9 cellular contexts compared by ENCODE assay signal in the genomic region with DNA sequence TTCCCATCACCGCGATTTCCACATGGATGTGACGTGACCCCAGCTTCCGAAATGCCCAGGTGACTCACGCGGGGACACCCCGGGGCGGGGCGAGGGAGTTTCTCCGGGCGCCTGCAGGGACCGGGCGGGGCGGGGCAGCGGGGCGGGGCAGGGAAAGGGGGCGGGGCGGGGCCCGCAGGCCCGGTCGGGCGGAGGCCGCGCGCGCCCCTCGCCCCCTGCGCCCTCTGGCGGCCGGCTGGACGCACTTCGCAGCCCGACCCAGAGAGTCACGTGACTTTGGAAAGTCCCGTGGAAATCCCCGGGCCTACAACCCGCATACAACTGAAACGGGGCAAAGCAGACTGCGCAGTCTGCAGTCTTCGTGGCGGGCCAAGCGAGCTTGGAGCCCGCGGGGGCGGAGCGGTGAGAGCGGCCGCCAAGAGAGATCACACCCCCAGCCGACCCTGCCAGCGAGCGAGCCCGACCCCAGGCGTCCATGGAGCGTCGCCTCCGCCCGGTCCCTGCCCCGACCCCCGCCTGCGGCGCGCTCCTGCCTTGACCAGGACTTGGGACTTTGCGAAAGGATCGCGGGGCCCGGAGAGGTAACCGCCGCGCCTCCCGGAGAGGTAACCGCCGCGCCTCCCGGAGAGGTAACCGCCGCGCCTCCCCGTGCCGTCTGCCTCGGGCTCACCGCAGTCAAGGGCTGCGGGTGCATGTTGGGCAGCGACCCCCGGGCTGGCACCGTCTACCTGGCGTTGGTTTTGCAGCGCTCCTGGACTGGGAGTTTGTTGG. TPM values are rescaled to one million over a fixed set of nuclear protein-coding genes. Genes with fewer than 3 reads are reported as not detected.
DNase-seq lines count a peak whose midpoint lies in the region; ATAC-seq, FAIRE-seq and TF ChIP-seq lines count a peak whose summit lies in the region.
"Had no signal": no experiment of that assay in that cellular context is flagged by ENCODE, and none has a peak within 500 bp of the region (broad histone marks: within the 10 kb centered on the region; RNA-seq: fewer than 3 reads in every experiment).

A gene (plus strand): TSS at position 346 of the 771 bp plus-strand sequence. CDS start 3,969 bp downstream, outside the sequence.

- H3K9me3 ChIP-seq in keratinocyte (ENCODE audit: control insufficient read depth, low read depth, low read length), result no peaks in the 10 kb centered on the region

- peak within 1 kb of the TSS; percentile 98 for H3K27ac Mint-ChIP-seq in activated B cell treated with CpG ODN at 0.5 μM for 24 hours

- intact Hi-C loops in activated B cell treated with CpG ODN at 0.5 μM for 24 hours (cut with micrococcal nuclease), result loop anchor here (1.0 to 5.0 kb wide), 15 partner anchors 20 to 764 kb away; a partner anchor contains a TSS

- ATAC-seq in GM18870 (IDR thresholded peaks at IDR 0.05; ENCODE audit: unreplicated experiment) (peak; percentile 61), HG03108 (IDR thresholded peaks at IDR 0.05; ENCODE audit: unreplicated experiment) (peak; percentile 57), activated B cell treated with CpG ODN at 0.5 μM for 24 hours (ENCODE audit: low read depth) (peak; percentile 78)

- H3K36me3 ChIP-seq in keratinocyte (ENCODE audit: control insufficient read depth in 2 of 2, extremely low read depth in 1 of 2, insufficient read depth in 2 of 2, low read length in 2 of 2), result peaks cover 8 to 12% of the 10 kb centered on the region in 2 experiments

- peak; percentile 81 for DNase-seq in AG09309 (ENCODE audit: low read depth)
- peak; percentile 75 for DNase-seq in NCI-H2227 (lab: John Stamatoyannopoulos, UW; ENCODE audit: unreplicated experiment)
- peak; percentile 97 for DNase-seq in activated B cell treated with CpG ODN at 0.5 μM for 24 hours
- peak in 59 of 61 donors; percentile 10 to 96 (median 74) for DNase-seq in caudate nucleus (lab: John Stamatoyannopoulos, UW)
- peak; percentile 75 for DNase-seq in keratinocyte (ENCODE audit: low read depth, low spot score)
- DNase-seq in stimulated activated CD4-positive, alpha-beta T cell treated with anti-CD3 and anti-CD28 coated beads, Interleukin-12 subunit alpha, Interleukin-12 subunit beta, amount 100 ng/mL, for 48 hours (ENCODE audit: low read depth in 2 of 3, low spot score in 1 of 3), result peak; percentile 91 to 94 (median 93)

- H3K9ac ChIP-seq in keratinocyte (ENCODE audit: control insufficient read depth, extremely low read depth, insufficient read depth, low read length), result peak within 1 kb of the TSS; percentile 96

- TF ChIP-seq CTCF in AG09309 (IDR thresholded peaks at IDR 0.05; ENCODE audit: control insufficient read depth, insufficient read depth, low read depth, low read length, missing control alignments) (peak; percentile 64), activated B cell treated with CpG ODN at 0.5 μM for 24 hours (IDR thresholded peaks at IDR 0.05) (no peak), keratinocyte (optimal IDR thresholded peaks at IDR 0.05 in 1 of 3, IDR thresholded peaks at IDR 0.05 in 1 of 3, conservative IDR thresholded peaks at IDR 0.05 in 1 of 3; ENCODE audit: extremely low read depth in 1 of 3, insufficient read depth in 2 of 3, low read length in 3 of 3) (peak; percentile 39 to 82 (median 73))

- H3K4me1 Mint-ChIP-seq in activated B cell treated with CpG ODN at 0.5 μM for 24 hours, result peaks cover 54% of the 10 kb centered on the region

- no peaks in the 10 kb centered on the region for H3K9me1 ChIP-seq in keratinocyte (ENCODE audit: control insufficient read depth, extremely low read depth, insufficient read depth, low read length)

- CTCF ChIA-PET in activated B cell treated with CpG ODN at 0.5 μM for 24 hours (lab: Charles Lee), result interaction anchor here (0.9 to 10.8 kb wide), 28 partner anchors 8 to 168 kb away, joined by 3 to 132 read pairs (median 6); no protein-coding TSS in a partner anchor

- dilution Hi-C loops in keratinocyte (cut with MboI; ENCODE audit: extremely low pct_ligation_motif_present, low sequenced_read_pairs), result no loop called here

- no peaks in the 10 kb centered on the region for H3K27me3 ChIP-seq in keratinocyte (ENCODE audit: control insufficient read depth, extremely low read depth, insufficient read depth, low read length)

- peaks cover 39% of the 10 kb centered on the region for H3K4me1 ChIP-seq in keratinocyte (ENCODE audit: control insufficient read depth, extremely low read depth, insufficient read depth, low read length)

- H3K27ac ChIP-seq in caudate nucleus (ENCODE audit: low read depth, low read length) (peak within 1 kb of the TSS; percentile 36), keratinocyte (ENCODE audit: control insufficient read depth, insufficient read depth, low read length) (peak within 1 kb of the TSS; percentile 91)

- peak within 1 kb of the TSS; percentile 14 for H2AFZ ChIP-seq in keratinocyte (ENCODE audit: control insufficient read depth, low read length)

- peak within 1 kb of the TSS; percentile 96 for H3K4me3 Mint-ChIP-seq in activated B cell treated with CpG ODN at 0.5 μM for 24 hours

- peak within 1 kb of the TSS; percentile 95 for H3K4me2 ChIP-seq in keratinocyte (ENCODE audit: control insufficient read depth, extremely low read depth, insufficient read depth, low read depth, low read length)

- peaks cover 46% of the 10 kb centered on the region for H3K36me3 Mint-ChIP-seq in activated B cell treated with CpG ODN at 0.5 μM for 24 hours (ENCODE audit: low read depth)

- peaks cover 50% of the 10 kb centered on the region for H3K79me2 ChIP-seq in keratinocyte (ENCODE audit: control insufficient read depth, insufficient read depth, low read length)

- FAIRE-seq in keratinocyte (lab: Jason Lieb, UNC), result no peak
- FAIRE-seq: endometrium had no signal

- H3K27me3 Mint-ChIP-seq in activated B cell treated with CpG ODN at 0.5 μM for 24 hours, result no peaks in the 10 kb centered on the region

- peaks cover 3% of the 10 kb centered on the region for H4K20me1 ChIP-seq in keratinocyte (ENCODE audit: control insufficient read depth, extremely low read depth, insufficient read depth, low read length)

- H3K4me3 ChIP-seq in AG09309 (ENCODE audit: control insufficient read depth, low read depth, low read length) (peak within 1 kb of the TSS; percentile 91), keratinocyte (ENCODE audit: control insufficient read depth in 2 of 3, extremely low read depth in 1 of 3, insufficient read depth in 2 of 3, low read depth in 1 of 3, low read length in 3 of 3) (peak within 1 kb of the TSS; percentile 76 to 89 (median 84))

- H3K9me3 Mint-ChIP-seq in activated B cell treated with CpG ODN at 0.5 μM for 24 hours, result no peaks in the 10 kb centered on the region

- POLR2A ChIA-PET in activated B cell treated with CpG ODN at 0.5 μM for 24 hours (lab: Charles Lee), result interaction anchor here (0.6 to 7.8 kb wide), 37 partner anchors 8 to 1108 kb away, joined by 3 to 80 read pairs (median 5); no protein-coding TSS in a partner anchor

RNA-seq across cellular contexts. Expression of the gene that starts here (rescaled TPM):
- total RNA-seq in activated B cell treated with CpG ODN at 0.5 μM for 24 hours, result 207 and 226 TPM in 2 replicates
- polyA plus RNA-seq in keratinocyte, result 73.3 to 141 TPM (median 109 TPM) in 3 replicates
- 142 TPM for polyA plus RNA-seq in keratinocyte (2011; ENCODE audit: low read depth)
- 44.6 and 69.6 TPM in 2 replicates for polyA plus RNA-seq in keratinocyte (2011; cell fraction: cytosol; rRNA removed)
- 452 and 544 TPM in 2 replicates for polyA plus RNA-seq in keratinocyte (2011; cell fraction: nucleus; rRNA removed)
- polyA plus RNA-seq in keratinocyte (2012; ENCODE audit: low replicate concordance), result 40.8 and 90.7 TPM in 2 replicates
- polyA minus RNA-seq in keratinocyte, result 81.8 to 113 TPM (median 110 TPM) in 3 replicates
- polyA minus RNA-seq in keratinocyte (2011; cell fraction: cytosol; rRNA and poly(A)+ RNA removed), result 42.4 TPM
- polyA minus RNA-seq in keratinocyte (2011; cell fraction: nucleus; rRNA and poly(A)+ RNA removed), result 149 and 322 TPM in 2 replicates

Comparison
In these comparisons a context has a peak if more than half of its experiments do, and no peak if none do; other contexts are left out.
1. Peak in every context shown above with its lines: DNase-seq, ATAC-seq, H3K4me3 ChIP-seq and H3K27ac ChIP-seq.